In genomic region chr5:72356361-72356760, GRCh38 we compare ENCODE assay signal across 14 cellular contexts.
"Had no signal": no experiment of that assay in that cellular context is flagged by ENCODE, and none has a peak within 500 bp of the region (broad histone marks: within the 10 kb centered on the region; RNA-seq: fewer than 3 reads in every experiment).

No MANE protein-coding gene starts in this region.

- FAIRE-seq: endometrium, frontal cortex had no signal

- H3K27me3 ChIP-seq: heart right ventricle, spleen, testis, tibial nerve had no signal

- H3K4me1 ChIP-seq: psoas muscle, testis, tibial nerve had no signal

- ATAC-seq: naive thymus-derived CD4-positive, alpha-beta T cell; stimulated activated memory B cell treated with anti-CD40 and anti-IgM and Interleukin-4, amounts not matched to agents 10 μg/mL and 1 μg/mL and 100 μg/mL, for 72 hours had no signal

- H3K27ac ChIP-seq: heart right ventricle, psoas muscle, testis, tibial nerve had no signal

- DNase-seq: cortex of kidney; effector memory CD4-positive, alpha-beta T cell; heart right ventricle; naive thymus-derived CD4-positive, alpha-beta T cell; spleen; stimulated activated CD4-positive, alpha-beta T cell treated with anti-CD3 and anti-CD28 coated beads, Interleukin-15, amount 100 ng/mL, for 24 hours; stimulated activated CD4-positive, alpha-beta T cell treated with anti-CD3 and anti-CD28 coated beads, Interleukin-1b, Interleukin-23, amount 100 ng/mL, for 48 hours; stimulated activated CD4-positive, alpha-beta T cell treated with anti-CD3 and anti-CD28 coated beads, Interleukin-4, amount 100 ng/mL, for 24 hours had no signal

- H3K4me3 ChIP-seq: heart right ventricle, psoas muscle, spleen, testis, tibial nerve had no signal

- H3K9me3 ChIP-seq: heart right ventricle, psoas muscle, spleen, testis, tibial nerve had no signal
